In genomic region chr1:11767932-11768704, GRCh38 we compare ENCODE assay signal across 16 cellular contexts. TPM values are rescaled to one million over a fixed set of nuclear protein-coding genes. Genes with fewer than 3 reads are reported as not detected.
"Had no signal": no experiment of that assay in that cellular context is flagged by ENCODE, and none has a peak within 500 bp of the region (broad histone marks: within the 10 kb centered on the region; RNA-seq: fewer than 3 reads in every experiment).

No MANE protein-coding gene starts in this region.

- DNase-seq: activated CD4-positive, alpha-beta T cell treated with anti-CD3 and anti-CD28 coated beads, Interleukin-2, amount 50 U/mL, for 1 hour; activated naive CD4-positive, alpha-beta T cell treated with anti-CD3 and anti-CD28 coated beads, Interleukin-2, amount 50 U/mL, for 16 hours; amygdala; cortex of kidney; effector memory CD4-positive, alpha-beta T cell; glutamatergic neuron; left lung; small intestine; T-helper 2 cell had no signal

- H3K36me3 ChIP-seq: left lung, ovary, vagina had no signal

- H3K4me1 ChIP-seq: left lung, vagina had no signal

- H3K27ac ChIP-seq: left lung, ovary, vagina had no signal

- FAIRE-seq: islet of Langerhans, small intestine, TTC549 had no signal

- H3K4me3 ChIP-seq: left lung, ovary, vagina had no signal

- ATAC-seq: left lung had no signal

- H3K9me3 ChIP-seq: left lung, ovary, vagina had no signal

- H3K27me3 ChIP-seq: ovary, vagina had no signal

RNA-seq across cellular contexts. Expression of gene C1orf167, which starts 6.1 kb away (rescaled TPM):
- total RNA-seq: activated T-helper 2 cell treated with anti-CD3 and anti-CD28 coated beads, Interferon-gamma antibody, Interleukin-2, Interleukin-4, amounts not matched to agents 10 μg/mL and 5 μg/mL and 100 μg/mL, durations not matched to agents 14 hours and 24 hours and 36 hours; epithelial cell of proximal tubule; vagina had no signal
- polyA plus RNA-seq: neural cell had no signal
